ENCODE assay signal across 20 cellular contexts in genomic region chr21:42398414-42399030, GRCh38. TPM values are rescaled to one million over a fixed set of nuclear protein-coding genes. Genes with fewer than 3 reads are reported as not detected.
A peak's percentile ranks its signal among the peaks of the same experiment; 100 is the strongest.
DNase-seq lines count a peak whose midpoint lies in the region; ATAC-seq and TF ChIP-seq lines count a peak whose summit lies in the region.
"Had no signal": no experiment of that assay in that cellular context is flagged by ENCODE, and none has a peak within 500 bp of the region (broad histone marks: within the 10 kb centered on the region; RNA-seq: fewer than 3 reads in every experiment).

No MANE protein-coding gene starts in this region.

- ATAC-seq in stimulated activated memory B cell treated with anti-CD40 and anti-IgM and Interleukin-4, amounts not matched to agents 10 μg/mL and 1 μg/mL and 100 μg/mL, for 72 hours, result no peak
- no peak for ATAC-seq in GM18873 (IDR thresholded peaks at IDR 0.05; ENCODE audit: low FRiP score, unreplicated experiment)
- ATAC-seq in effector memory CD8-positive, alpha-beta T cell (replicated peaks), result no peak
- ATAC-seq: esophagus mucosa, lower lobe of right lung had no signal

- H3K27ac Mint-ChIP-seq in activated naive CD4-positive, alpha-beta T cell treated with anti-CD3 and anti-CD28 coated beads for 36 hours, result peak overlapping the region; percentile 47
- H3K27ac Mint-ChIP-seq in activated naive CD4-positive, alpha-beta T cell treated with anti-CD3 and anti-CD28 coated beads, Interleukin-2, amount 50 U/mL, for 24 hours, result peak overlapping the region; percentile 73
- H3K27ac Mint-ChIP-seq in stimulated activated memory B cell treated with anti-CD40 and anti-IgM and Interleukin-4, amounts not matched to agents 10 μg/mL and 1 μg/mL and 100 μg/mL, for 72 hours, result peak overlapping the region; percentile 10
- peak overlapping the region in 1 of 2 donors; percentile 18 for H3K27ac Mint-ChIP-seq in effector memory CD8-positive, alpha-beta T cell
- H3K27ac Mint-ChIP-seq: nephron had no signal

- no peak for TF ChIP-seq POLR2A in NB4 (IDR thresholded peaks at IDR 0.05; ENCODE audit: extremely low read depth, insufficient read length)

- CTCF ChIA-PET in activated naive CD4-positive, alpha-beta T cell treated with anti-CD3 and anti-CD28 coated beads for 36 hours (lab: Charles Lee), result interaction anchor here (0.7 to 2.2 kb wide), 6 partner anchors 13 to 61 kb away, joined by 3 to 11 read pairs (median 4); no protein-coding TSS in a partner anchor

- H3K36me3 Mint-ChIP-seq in activated naive CD4-positive, alpha-beta T cell treated with anti-CD3 and anti-CD28 coated beads for 36 hours (ENCODE audit: low read depth), result peaks cover 9% of the 10 kb centered on the region
- peaks cover 4% of the 10 kb centered on the region for H3K36me3 Mint-ChIP-seq in activated naive CD4-positive, alpha-beta T cell treated with anti-CD3 and anti-CD28 coated beads, Interleukin-2, amount 50 U/mL, for 24 hours
- H3K36me3 Mint-ChIP-seq in stimulated activated memory B cell treated with anti-CD40 and anti-IgM and Interleukin-4, amounts not matched to agents 10 μg/mL and 1 μg/mL and 100 μg/mL, for 72 hours, result no peaks in the 10 kb centered on the region
- H3K36me3 Mint-ChIP-seq in effector memory CD8-positive, alpha-beta T cell (ENCODE audit: insufficient read depth), result peaks cover 4% of the 10 kb centered on the region

- H3K4me3 Mint-ChIP-seq in activated naive CD4-positive, alpha-beta T cell treated with anti-CD3 and anti-CD28 coated beads for 36 hours, result no peak overlapping the region
- peak overlapping the region; percentile 17 for H3K4me3 Mint-ChIP-seq in activated naive CD4-positive, alpha-beta T cell treated with anti-CD3 and anti-CD28 coated beads, Interleukin-2, amount 50 U/mL, for 24 hours
- no peak overlapping the region for H3K4me3 Mint-ChIP-seq in stimulated activated memory B cell treated with anti-CD40 and anti-IgM and Interleukin-4, amounts not matched to agents 10 μg/mL and 1 μg/mL and 100 μg/mL, for 72 hours
- no peak overlapping the region for H3K4me3 Mint-ChIP-seq in effector memory CD8-positive, alpha-beta T cell
- H3K4me3 Mint-ChIP-seq: nephron had no signal

- no peak for TF ChIP-seq CTCF in NB4 (IDR thresholded peaks at IDR 0.05; ENCODE audit: low read depth, low read length)

- no peak for DNase-seq in activated naive CD4-positive, alpha-beta T cell treated with anti-CD3 and anti-CD28 coated beads for 36 hours
- no peak for DNase-seq in activated naive CD4-positive, alpha-beta T cell (lab: John Stamatoyannopoulos, UW)
- peak; percentile 24 for DNase-seq in NB4 (ENCODE audit: low read depth)
- no peak for DNase-seq in NK-92 treated with Interleukin-12 subunit alpha and Interleukin-12 subunit beta, amount 100 ng/mL, for 24 hours (lab: John Stamatoyannopoulos, UW)
- DNase-seq in effector memory CD8-positive, alpha-beta T cell, result no peak
- DNase-seq: activated CD4-positive, alpha-beta T cell treated with anti-CD3 and anti-CD28 coated beads for 1 hour; brain microvascular endothelial cell; lower lobe of right lung; NCI-H1436 treated with DMSO at 0.1 percent for 48 hours; substantia nigra; SW 1271 had no signal

- H3K9me3 Mint-ChIP-seq in activated naive CD4-positive, alpha-beta T cell treated with anti-CD3 and anti-CD28 coated beads for 36 hours, result peaks cover 11% of the 10 kb centered on the region
- peaks cover 5% of the 10 kb centered on the region for H3K9me3 Mint-ChIP-seq in activated naive CD4-positive, alpha-beta T cell treated with anti-CD3 and anti-CD28 coated beads, Interleukin-2, amount 50 U/mL, for 24 hours
- peaks cover 9% of the 10 kb centered on the region for H3K9me3 Mint-ChIP-seq in stimulated activated memory B cell treated with anti-CD40 and anti-IgM and Interleukin-4, amounts not matched to agents 10 μg/mL and 1 μg/mL and 100 μg/mL, for 72 hours
- H3K9me3 Mint-ChIP-seq in effector memory CD8-positive, alpha-beta T cell, result peaks cover 0 to 6% of the 10 kb centered on the region in 2 donors
- H3K9me3 Mint-ChIP-seq: nephron had no signal

- no peak overlapping the region for H3K4me3 ChIP-seq in NB4 (ENCODE audit: low read depth, low read length)
- H3K4me3 ChIP-seq: lower lobe of right lung had no signal

- peaks cover 53% of the 10 kb centered on the region for H3K4me1 Mint-ChIP-seq in activated naive CD4-positive, alpha-beta T cell treated with anti-CD3 and anti-CD28 coated beads for 36 hours (ENCODE audit: low read depth)
- peaks cover 63% of the 10 kb centered on the region for H3K4me1 Mint-ChIP-seq in activated naive CD4-positive, alpha-beta T cell treated with anti-CD3 and anti-CD28 coated beads, Interleukin-2, amount 50 U/mL, for 24 hours
- peaks cover 39% of the 10 kb centered on the region for H3K4me1 Mint-ChIP-seq in stimulated activated memory B cell treated with anti-CD40 and anti-IgM and Interleukin-4, amounts not matched to agents 10 μg/mL and 1 μg/mL and 100 μg/mL, for 72 hours
- H3K4me1 Mint-ChIP-seq in effector memory CD8-positive, alpha-beta T cell (ENCODE audit: low read depth in 2 of 2), result peaks cover 25 to 29% of the 10 kb centered on the region in 2 donors

- intact Hi-C loops in activated naive CD4-positive, alpha-beta T cell treated with anti-CD3 and anti-CD28 coated beads for 36 hours (cut with micrococcal nuclease), result no loop called here

- no peaks in the 10 kb centered on the region for H3K27me3 Mint-ChIP-seq in activated naive CD4-positive, alpha-beta T cell treated with anti-CD3 and anti-CD28 coated beads for 36 hours (ENCODE audit: low read depth)
- no peaks in the 10 kb centered on the region for H3K27me3 Mint-ChIP-seq in activated naive CD4-positive, alpha-beta T cell treated with anti-CD3 and anti-CD28 coated beads, Interleukin-2, amount 50 U/mL, for 24 hours
- H3K27me3 Mint-ChIP-seq in stimulated activated memory B cell treated with anti-CD40 and anti-IgM and Interleukin-4, amounts not matched to agents 10 μg/mL and 1 μg/mL and 100 μg/mL, for 72 hours, result peaks cover 7% of the 10 kb centered on the region
- no peaks in the 10 kb centered on the region for H3K27me3 Mint-ChIP-seq in effector memory CD8-positive, alpha-beta T cell

RNA-seq across cellular contexts. Expression of gene TMPRSS3, which starts 2.7 kb away (rescaled TPM):
- 10 to 100 TPM; 10.9 to 11.5 TPM for total RNA-seq in activated naive CD4-positive, alpha-beta T cell treated with anti-CD3 and anti-CD28 coated beads for 36 hours
- total RNA-seq: glomerular endothelial cell, RPMI7951 had no signal

RNA-seq across cellular contexts. Expression of gene UBASH3A, which starts 5.2 kb away (rescaled TPM):
- 10 to 100 TPM; 13.5 to 14.9 TPM for total RNA-seq in activated naive CD4-positive, alpha-beta T cell treated with anti-CD3 and anti-CD28 coated beads for 36 hours
- total RNA-seq: Daoy, dermis microvascular lymphatic vessel endothelial cell, glomerular endothelial cell, RPMI7951 had no signal

RNA-seq across cellular contexts. Expression of gene TFF1, which starts 32.2 kb away (rescaled TPM):
- not detected for total RNA-seq in activated naive CD4-positive, alpha-beta T cell treated with anti-CD3 and anti-CD28 coated beads for 36 hours
- total RNA-seq: Daoy, dermis microvascular lymphatic vessel endothelial cell, esophagus mucosa, glomerular endothelial cell, lower lobe of right lung, RPMI7951 had no signal

RNA-seq across cellular contexts. Expression of gene TFF2, which starts 47.7 kb away (rescaled TPM):
- not detected for total RNA-seq in activated naive CD4-positive, alpha-beta T cell treated with anti-CD3 and anti-CD28 coated beads for 36 hours
- total RNA-seq: Daoy, dermis microvascular lymphatic vessel endothelial cell, esophagus mucosa, glomerular endothelial cell, lower lobe of right lung, RPMI7951 had no signal
